Comparison of ENCODE assay signal across 23 cellular contexts in genomic region chr17:72476134-72476533, GRCh38.
A peak's percentile ranks its signal among the peaks of the same experiment; 100 is the strongest.
DNase-seq lines count a peak whose midpoint lies in the region; ATAC-seq, FAIRE-seq and TF ChIP-seq lines count a peak whose summit lies in the region.
"Had no signal": no experiment of that assay in that cellular context is flagged by ENCODE, and none has a peak within 500 bp of the region (broad histone marks: within the 10 kb centered on the region; RNA-seq: fewer than 3 reads in every experiment).

No MANE protein-coding gene starts in this region.

- H3K27me3 Mint-ChIP-seq in WTC11 (ENCODE audit: low read depth), result 0 out of 2 replicates have a peak, but pooled peaks cover 3% of the 10 kb centered on the region
- H3K27me3 Mint-ChIP-seq in neural progenitor cell (ENCODE audit: insufficient read depth, low read depth), result no peaks in the 10 kb centered on the region

- H3K27ac Mint-ChIP-seq in WTC11 (peak overlapping the region; percentile 99), neural progenitor cell (peak overlapping the region; percentile 50)
- H3K27ac Mint-ChIP-seq: activated B cell treated with CpG ODN at 0.5 μM for 24 hours; activated CD4-positive, alpha-beta memory T cell treated with anti-CD3 and anti-CD28 coated beads for 36 hours; CD8-positive, alpha-beta memory T cell had no signal

- H3K36me3 Mint-ChIP-seq in WTC11 (no peaks in the 10 kb centered on the region), neural progenitor cell (no peaks in the 10 kb centered on the region)
- H3K36me3 Mint-ChIP-seq: CD8-positive, alpha-beta memory T cell had no signal

- peaks cover 34% of the 10 kb centered on the region for H3F3A ChIP-seq in neural progenitor cell (ENCODE audit: low read depth)

- CTCF ChIA-PET in WTC11 (lab: Charles Lee), result interaction anchor here (0.6 to 2.0 kb wide), 3 partner anchors 26 to 63 kb away, joined by 4 to 6 read pairs (median 5); no protein-coding TSS in a partner anchor

- intact Hi-C loops in uterus (cut with DNase I; ENCODE audit: low total_unique reads) (no loop called here), ovary (cut with DNase I) (no loop called here)

- H3K4me1 ChIP-seq in hepatocyte (ENCODE audit: insufficient read depth) (peaks cover 21% of the 10 kb centered on the region), neural progenitor cell (peaks cover 27% of the 10 kb centered on the region), uterus (no peaks in the 10 kb centered on the region), ovary (ENCODE audit: insufficient read depth) (no peaks in the 10 kb centered on the region)
- H3K4me1 ChIP-seq: SJSA1, testis had no signal

- H3K9ac ChIP-seq in neural progenitor cell, result no peak overlapping the region

- WGBS in hepatocyte (ENCODE audit: low lambda C conversion rate, missing lambda C conversion rate), result 46% methylated on average over 9 of the region's 9 CpGs
- 42 to 57% (median 54%) methylated on average over 9 of the region's 9 CpGs for WGBS in ovary, 3 donors

- peaks cover 78% of the 10 kb centered on the region for H3K79me2 ChIP-seq in hepatocyte
- no peaks in the 10 kb centered on the region for H3K79me2 ChIP-seq in neural progenitor cell (ENCODE audit: low read depth)

- H3K27ac ChIP-seq in C4-2B (0 out of 2 replicates have a peak overlapping the region, but pooled peaks have one; percentile 60), hepatocyte (peak overlapping the region; percentile 63), neural progenitor cell (peak overlapping the region; percentile 86), uterus (no peak overlapping the region), ovary (no peak overlapping the region)
- H3K27ac ChIP-seq: SJSA1, testis had no signal

- H3K36me3 ChIP-seq in hepatocyte (replicated peaks; ENCODE audit: insufficient read depth, low read depth) (no peaks in the 10 kb centered on the region), neural progenitor cell (no peaks in the 10 kb centered on the region), uterus (no peaks in the 10 kb centered on the region), ovary (no peaks in the 10 kb centered on the region)
- H3K36me3 ChIP-seq: SJSA1 had no signal

- H3K9me3 ChIP-seq in hepatocyte (ENCODE audit: low read depth) (no peaks in the 10 kb centered on the region), neural progenitor cell (ENCODE audit: low read depth) (no peaks in the 10 kb centered on the region), uterus (no peaks in the 10 kb centered on the region), ovary (no peaks in the 10 kb centered on the region)
- H3K9me3 ChIP-seq: SJSA1, testis had no signal

- H3K4me2 ChIP-seq in hepatocyte (peak overlapping the region; percentile 54), neural progenitor cell (peak overlapping the region; percentile 66)

- H4K20me1 ChIP-seq in hepatocyte (ENCODE audit: insufficient read depth, poor library complexity, severe bottlenecking) (no peaks in the 10 kb centered on the region), neural progenitor cell (ENCODE audit: low read depth) (no peaks in the 10 kb centered on the region)

- DNase-seq in WTC11 (ENCODE audit: low spot score) (no peak), hepatocyte (ENCODE audit: low spot score) (no peak), neural progenitor cell (ENCODE audit: low spot score) (peak; percentile 40), uterus (no peak), HTR-8/SVneo (ENCODE audit: insufficient read length, low spot score) (no peak), NCI-H774 (lab: John Stamatoyannopoulos, UW) (no peak), ovary (no peak)
- DNase-seq: activated B cell treated with CpG ODN at 0.5 μM for 24 hours; activated CD4-positive, alpha-beta memory T cell treated with anti-CD3 and anti-CD28 coated beads for 36 hours; activated T-cell treated with anti-CD3 and anti-CD28 coated beads for 4 hours; amniotic stem cell; CD8-positive, alpha-beta memory T cell; IMR-90; NCI-H1436 treated with DMSO at 0.1 percent for 48 hours; NCI-H2171; NCI-H748 treated with DMSO at 0.1 percent for 48 hours; PC-3; right cardiac atrium; stimulated activated CD4-positive, alpha-beta T cell treated with anti-CD3 and anti-CD28 coated beads, Interleukin-15, amount 100 ng/mL, for 24 hours; T-helper 2 cell; testis had no signal

- peak overlapping the region; percentile 50 for H3K4me3 Mint-ChIP-seq in WTC11
- H3K4me3 Mint-ChIP-seq in neural progenitor cell, result peak overlapping the region; percentile 81
- H3K4me3 Mint-ChIP-seq: activated B cell treated with CpG ODN at 0.5 μM for 24 hours; activated CD4-positive, alpha-beta memory T cell treated with anti-CD3 and anti-CD28 coated beads for 36 hours; CD8-positive, alpha-beta memory T cell had no signal

- TF ChIP-seq EP300 in ovary (IDR thresholded peaks at IDR 0.05), result no peak

- H3K27me3 ChIP-seq in hepatocyte (no peaks in the 10 kb centered on the region), neural progenitor cell (no peaks in the 10 kb centered on the region), uterus (peaks cover 0 to 12% of the 10 kb centered on the region in 2 donors), ovary (no peaks in the 10 kb centered on the region)
- H3K27me3 ChIP-seq: SJSA1, testis had no signal

- H3K9me2 ChIP-seq in hepatocyte (replicated peaks; ENCODE audit: insufficient read depth), result no peaks in the 10 kb centered on the region

- H3K4me3 ChIP-seq in hepatocyte (no peak overlapping the region), neural progenitor cell (peak overlapping the region; percentile 20), uterus (no peak overlapping the region), ovary (no peak overlapping the region)
- H3K4me3 ChIP-seq: SJSA1, testis had no signal

- no peak for ATAC-seq in WTC11
- ATAC-seq: PC-3, right cardiac atrium had no signal

- peaks cover 9% of the 10 kb centered on the region for H3K9me3 Mint-ChIP-seq in WTC11
- peaks cover 2% of the 10 kb centered on the region for H3K9me3 Mint-ChIP-seq in neural progenitor cell

- H2AFZ ChIP-seq in hepatocyte, result no peak overlapping the region
- no peak overlapping the region for H2AFZ ChIP-seq in neural progenitor cell (replicated peaks)

- no peak for TF ChIP-seq POLR2A in uterus (IDR thresholded peaks at IDR 0.05)
- TF ChIP-seq POLR2A in ovary (IDR thresholded peaks at IDR 0.05), result no peak

- H3K4me1 Mint-ChIP-seq in WTC11, result peaks cover 58% of the 10 kb centered on the region
- H3K4me1 Mint-ChIP-seq in neural progenitor cell, result peaks cover 22% of the 10 kb centered on the region
- H3K4me1 Mint-ChIP-seq: activated B cell treated with CpG ODN at 0.5 μM for 24 hours; CD8-positive, alpha-beta memory T cell had no signal

- POLR2A ChIA-PET in WTC11 (lab: Charles Lee), result interaction anchor here (0.6 kb wide), 1 partner anchor 356 kb away, joined by 3 read pairs; no protein-coding TSS in a partner anchor

- no peak for FAIRE-seq in HTR-8/SVneo (lab: Jason Lieb, UNC)

- TF ChIP-seq CTCF in C4-2B (conservative IDR thresholded peaks at IDR 0.05) (no peak), WTC11 (IDR thresholded peaks at IDR 0.05) (no peak), hepatocyte (IDR thresholded peaks at IDR 0.05; ENCODE audit: poor library complexity) (no peak), neural progenitor cell (IDR thresholded peaks at IDR 0.05) (no peak), uterus (IDR thresholded peaks at IDR 0.05) (no peak), ovary (IDR thresholded peaks at IDR 0.05) (no peak)

TF ChIP-seq in WTC11, 78 proteins besides CTCF, POLR2A, EP300 and RAD21:
- no peak for TF ChIP-seq NFYB (CRISPR knock-in tag; conservative IDR thresholded peaks at IDR 0.05; ENCODE audit: low read depth)
- TF ChIP-seq MYBL2 (CRISPR knock-in tag; IDR thresholded peaks at IDR 0.05), result no peak
- TF ChIP-seq MAX (CRISPR knock-in tag; IDR thresholded peaks at IDR 0.05), result peak; percentile 59; the same call in 1 of the 2 replicates

Comparison
In these comparisons a context has a peak if more than half of its experiments do, and no peak if none do; other contexts are left out.
1. H3K27ac ChIP-seq: peak in C4-2B (single experiment), hepatocyte (single experiment) and neural progenitor cell (single experiment); none in uterus (0 of 2) and ovary (0 of 2).